ENCODE assay signal across 17 cellular contexts in the genomic region with DNA sequence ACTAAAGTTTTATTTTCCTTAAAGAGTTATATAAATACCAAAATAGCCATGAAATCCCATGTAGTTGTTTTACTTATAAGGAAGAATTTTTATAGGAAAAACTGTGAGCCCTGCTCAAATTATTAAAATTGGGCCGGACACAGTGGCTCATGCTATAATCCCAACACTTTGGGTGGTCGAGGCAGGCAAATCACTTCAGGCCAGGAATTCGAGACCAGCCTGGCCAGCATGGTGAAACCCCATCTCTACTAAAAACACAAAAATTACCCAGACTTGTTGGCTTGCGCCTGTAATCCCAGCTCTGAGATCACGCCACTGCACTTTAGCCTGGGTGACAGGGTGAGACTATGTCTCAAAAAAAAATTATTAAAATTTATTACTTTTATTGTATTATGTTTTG.
DNase-seq lines count a peak whose midpoint lies in the region; ATAC-seq, FAIRE-seq and TF ChIP-seq lines count a peak whose summit lies in the region.
"Had no signal": no experiment of that assay in that cellular context is flagged by ENCODE, and none has a peak within 500 bp of the region (broad histone marks: within the 10 kb centered on the region; RNA-seq: fewer than 3 reads in every experiment).

No MANE protein-coding gene starts in this region.

- CTCF ChIA-PET in activated CD8-positive, alpha-beta memory T cell treated with anti-CD3 and anti-CD28 coated beads, Interleukin-2, amount 10 ng/mL, durations not matched to agents 7 days and 5 days (lab: Charles Lee) = no interaction called here
- CTCF ChIA-PET in GM12878 (lab: Yijun Ruan, JAX) = interaction anchor here (1.0 kb wide), 1 partner anchor 34 kb away, joined by 3 read pairs; no protein-coding TSS in a partner anchor
- CTCF ChIA-PET in HepG2 (lab: Yijun Ruan, JAX; ENCODE audit: low intra/inter-chr PET ratio, low total read pairs) = no interaction called here

- no peaks in the 10 kb centered on the region for H3K9me3 ChIP-seq in MM.1S (replicated peaks; ENCODE audit: insufficient read depth, low read length)
- H3K9me3 ChIP-seq in GM12878 (replicated peaks; ENCODE audit: control insufficient read depth, insufficient read depth, low read length) = peaks cover 16% of the 10 kb centered on the region
- H3K9me3 ChIP-seq in spleen = no peaks in the 10 kb centered on the region
- peaks cover 83% of the 10 kb centered on the region for H3K9me3 ChIP-seq in HepG2 (ENCODE audit: low read length)
- H3K9me3 ChIP-seq: adrenal gland, prostate gland, uterus had no signal

- no peaks in the 10 kb centered on the region for H3K27me3 Mint-ChIP-seq in activated CD8-positive, alpha-beta memory T cell treated with anti-CD3 and anti-CD28 coated beads, Interleukin-2, amount 10 ng/mL, durations not matched to agents 7 days and 5 days
- H3K27me3 Mint-ChIP-seq: CD4-positive, alpha-beta T cell had no signal

- TF ChIP-seq RAD21 in GM12878 (IDR thresholded peaks at IDR 0.05; ENCODE audit: insufficient read depth, low read depth, low read length) (no peak), HepG2 (CRISPR knock-in tag; IDR thresholded peaks at IDR 0.05) (no peak)

- H3K36me3 ChIP-seq in MM.1S (replicated peaks; ENCODE audit: insufficient read depth, low read length) = no peaks in the 10 kb centered on the region
- no peaks in the 10 kb centered on the region for H3K36me3 ChIP-seq in GM12878 (ENCODE audit: control insufficient read depth in 2 of 2, insufficient read depth in 2 of 2, low read length in 1 of 2)
- no peaks in the 10 kb centered on the region for H3K36me3 ChIP-seq in spleen
- no peaks in the 10 kb centered on the region for H3K36me3 ChIP-seq in HepG2 (replicated peaks in 1 of 2; ENCODE audit: control insufficient read depth in 1 of 2, insufficient read depth in 2 of 2, low read length in 2 of 2)
- H3K36me3 ChIP-seq: adrenal gland, prostate gland, uterus had no signal

- H3K9ac ChIP-seq in MM.1S (ENCODE audit: low read length) (no peak overlapping the region), GM12878 (ENCODE audit: control insufficient read depth, insufficient read depth, low read length) (peak overlapping the region; percentile 43), HepG2 (ENCODE audit: insufficient read depth, low read depth, low read length) (no peak overlapping the region)

- H3K9me2 ChIP-seq in MM.1S (replicated peaks; ENCODE audit: insufficient read depth, low read length) = no peaks in the 10 kb centered on the region

- RAD21 ChIA-PET in GM12878 (lab: Charles Lee; ENCODE audit: unreplicated experiment) = interaction anchor here (1.0 to 3.8 kb wide), 5 partner anchors 29 to 104 kb away, joined by 4 to 48 read pairs (median 20); no protein-coding TSS in a partner anchor

- no peaks in the 10 kb centered on the region for H3K79me2 ChIP-seq in MM.1S (ENCODE audit: low read length)
- H3K79me2 ChIP-seq in GM12878 (ENCODE audit: control insufficient read depth, insufficient read depth, low read length) = peaks cover 40% of the 10 kb centered on the region
- no peaks in the 10 kb centered on the region for H3K79me2 ChIP-seq in HepG2 (ENCODE audit: insufficient read depth, low read length)

- H4K20me1 ChIP-seq in MM.1S (ENCODE audit: insufficient read depth, low read length) = no peaks in the 10 kb centered on the region
- no peaks in the 10 kb centered on the region for H4K20me1 ChIP-seq in GM12878 (ENCODE audit: control insufficient read depth, insufficient read depth)
- no peaks in the 10 kb centered on the region for H4K20me1 ChIP-seq in HepG2 (ENCODE audit: insufficient read depth, low read length)

- H3K4me1 ChIP-seq in MM.1S (ENCODE audit: low read length) (peaks cover 24% of the 10 kb centered on the region), GM12878 (ENCODE audit: control insufficient read depth, insufficient read depth, low read length) (peaks cover 56% of the 10 kb centered on the region), spleen (peaks cover 5 to 38% (median 17%) of the 10 kb centered on the region in 6 donors), HepG2 (ENCODE audit: insufficient read depth, low read length) (no peaks in the 10 kb centered on the region)
- H3K4me1 ChIP-seq: prostate gland, uterus had no signal

- ATAC-seq in activated CD8-positive, alpha-beta memory T cell treated with anti-CD3 and anti-CD28 coated beads, Interleukin-2, amount 10 ng/mL, durations not matched to agents 7 days and 5 days = no peak
- ATAC-seq in GM12878 (0 out of 3 replicates have a peak, but pooled peaks have one; percentile 3), HepG2 (no peak)

- intact Hi-C loops in GM12878 (cut with micrococcal nuclease; ENCODE audit: unreplicated experiment) = loop anchor here (1.0 kb wide), 5 partner anchors 29 to 104 kb away; no protein-coding TSS in a partner anchor
- intact Hi-C loops in spleen (cut with DNase I; ENCODE audit: low total_unique reads) = no loop called here
- intact Hi-C loops in HepG2 (cut with micrococcal nuclease; ENCODE audit: unreplicated experiment) = no loop called here

- peaks cover 19% of the 10 kb centered on the region for H3K36me3 Mint-ChIP-seq in activated CD8-positive, alpha-beta memory T cell treated with anti-CD3 and anti-CD28 coated beads, Interleukin-2, amount 10 ng/mL, durations not matched to agents 7 days and 5 days

- BruUV-seq in GM12878 (replicated peaks; lab: Mats Ljungman, UMichigan) (no TSS peak), HepG2 (replicated peaks; lab: Mats Ljungman, UMichigan) (no TSS peak)

- H3K4me3 Mint-ChIP-seq in activated CD8-positive, alpha-beta memory T cell treated with anti-CD3 and anti-CD28 coated beads, Interleukin-2, amount 10 ng/mL, durations not matched to agents 7 days and 5 days = no peak overlapping the region

- H3K4me3 ChIP-seq in MM.1S (ENCODE audit: low read length) (no peak overlapping the region), GM12878 (no peak overlapping the region), spleen (no peak overlapping the region), HepG2 (replicated peaks in 1 of 3; ENCODE audit: insufficient read depth in 1 of 3, low read depth in 2 of 3, low read length in 3 of 3) (no peak overlapping the region)
- H3K4me3 ChIP-seq: prostate gland, skin epidermis, uterus had no signal

- peaks cover 1% of the 10 kb centered on the region for H3K9me3 Mint-ChIP-seq in activated CD8-positive, alpha-beta memory T cell treated with anti-CD3 and anti-CD28 coated beads, Interleukin-2, amount 10 ng/mL, durations not matched to agents 7 days and 5 days (ENCODE audit: low read depth)
- H3K9me3 Mint-ChIP-seq: CD4-positive, alpha-beta T cell had no signal

- H3K27ac ChIP-seq in MM.1S (ENCODE audit: low read length) (peak overlapping the region; percentile 57; the same call in 1 of the 2 replicates), GM12878 (ENCODE audit: control insufficient read depth, insufficient read depth) (peak overlapping the region; percentile 98), spleen (peak overlapping the region in 7 of 8 donors; percentile 30 to 74 (median 56)), HepG2 (ENCODE audit: extremely low read length, insufficient read depth, low read length) (no peak overlapping the region)
- H3K27ac ChIP-seq: adrenal gland, prostate gland, uterus had no signal

- no peak for TF ChIP-seq EP300 in GM12878 (IDR thresholded peaks at IDR 0.05; ENCODE audit: borderline replicate concordance in 1 of 2, control insufficient read depth in 1 of 2, low read depth in 2 of 2, low read length in 2 of 2)
- TF ChIP-seq EP300 in HepG2 (IDR thresholded peaks at IDR 0.05; ENCODE audit: low read depth in 2 of 2, low read length in 2 of 2) = no peak
- no peak for TF ChIP-seq EP300 in HepG2 (CRISPR knock-in tag; IDR thresholded peaks at IDR 0.05; ENCODE audit: borderline replicate concordance)

- in situ Hi-C loops in GM12878 (cut with MboI) = no loop called here
- in situ Hi-C loops in HepG2 (cut with HindIII; ENCODE audit: extremely low pct_ligation_motif_present, low pct_unique_long_range_greater_than_20kb) = no loop called here

- H3F3A ChIP-seq in MM.1S (ENCODE audit: insufficient read depth, low read length) = peaks cover 4% of the 10 kb centered on the region; the same call in 1 of the 2 replicates

- no peak for DNase-seq in activated CD8-positive, alpha-beta memory T cell treated with anti-CD3 and anti-CD28 coated beads, Interleukin-2, amount 10 ng/mL, durations not matched to agents 7 days and 5 days
- no peak for DNase-seq in activated CD8-positive, alpha-beta memory T cell treated with anti-CD3 and anti-CD28 coated beads, Interleukin-2, amount 50 U/mL, for 48 hours
- DNase-seq in MM.1S (no peak), GM12878 (ENCODE audit: low read depth, low spot score) (no peak), spleen (no peak), HepG2 (ENCODE audit: low spot score) (no peak), 8988T (no peak)
- no peak for DNase-seq in stimulated activated CD8-positive, alpha-beta memory T cell treated with anti-CD3 and anti-CD28 coated beads, Interleukin-4, amount 100 ng/mL, for 48 hours
- DNase-seq: activated T-cell treated with anti-CD3 and anti-CD28 coated beads for 4 hours; adrenal gland; CD4-positive, alpha-beta T cell; left cardiac atrium; NCI-H2029 treated with DMSO at 0.1 percent for 48 hours; stimulated activated CD4-positive, alpha-beta T cell treated with anti-CD3 and anti-CD28 coated beads, Interleukin-4, amount 100 ng/mL, for 1 hour; uterus had no signal

- H3K4me2 ChIP-seq in MM.1S (ENCODE audit: low read depth, low read length) = no peak overlapping the region
- H3K4me2 ChIP-seq in GM12878 (ENCODE audit: control insufficient read depth, insufficient read depth) = no peak overlapping the region
- no peak overlapping the region for H3K4me2 ChIP-seq in HepG2 (ENCODE audit: low read depth, low read length)

- 45% methylated on average over 5 of the region's 5 CpGs for WGBS in GM12878 (ENCODE audit: insufficient coverage, insufficient replicate concordance, low lambda C conversion rate, missing lambda C conversion rate)
- 85 to 92% (median 91%) methylated on average over 5 of the region's 5 CpGs for WGBS in spleen, 5 donors
- WGBS in HepG2 (ENCODE audit: low lambda C conversion rate) = 37% methylated on average over 5 of the region's 5 CpGs

- H3K27ac Mint-ChIP-seq in activated CD8-positive, alpha-beta memory T cell treated with anti-CD3 and anti-CD28 coated beads, Interleukin-2, amount 10 ng/mL, durations not matched to agents 7 days and 5 days = peak overlapping the region; percentile 45

- TF ChIP-seq POLR2A in GM12878 (IDR thresholded peaks at IDR 0.05; ENCODE audit: low read depth, low read length) (no peak), spleen (IDR thresholded peaks at IDR 0.05) (no peak), HepG2 (IDR thresholded peaks at IDR 0.05; ENCODE audit: insufficient read depth in 1 of 2, low read depth in 2 of 2, low read length in 2 of 2) (no peak)

- no peak overlapping the region for H2AFZ ChIP-seq in MM.1S (ENCODE audit: low read length)
- no peak overlapping the region for H2AFZ ChIP-seq in GM12878 (ENCODE audit: control insufficient read depth, low read depth, low read length)
- H2AFZ ChIP-seq in HepG2 (ENCODE audit: low read length) = no peak overlapping the region

- SMC1A ChIA-PET in GM12878 (lab: Charles Lee; ENCODE audit: uncharacterized antibody, unreplicated experiment) = interaction anchor here (1.4 to 5.5 kb wide), 9 partner anchors 8 to 107 kb away, joined by 3 to 61 read pairs (median 6); no protein-coding TSS in a partner anchor

- TF ChIP-seq CTCF in MM.1S (IDR thresholded peaks at IDR 0.05; ENCODE audit: low read length) = no peak
- TF ChIP-seq CTCF in GM12878 (IDR thresholded peaks at IDR 0.05 in 2 of 3, conservative IDR thresholded peaks at IDR 0.05 in 1 of 3; ENCODE audit: control insufficient read depth in 2 of 3, extremely low read depth in 1 of 3, insufficient read depth in 1 of 3, low read depth in 3 of 3, low read length in 3 of 3) = no peak
- TF ChIP-seq CTCF in spleen (IDR thresholded peaks at IDR 0.05 in 8 of 11, conservative IDR thresholded peaks at IDR 0.05 in 3 of 11) = no peak
- no peak for TF ChIP-seq CTCF in HepG2 (CRISPR knock-in tag; IDR thresholded peaks at IDR 0.05)

- H3K27me3 ChIP-seq in MM.1S (replicated peaks; ENCODE audit: insufficient read depth, low read length) = no peaks in the 10 kb centered on the region
- H3K27me3 ChIP-seq in GM12878 (replicated peaks in 1 of 2; ENCODE audit: control insufficient read depth in 2 of 2, insufficient read depth in 2 of 2, low read length in 1 of 2) = no peaks in the 10 kb centered on the region
- no peaks in the 10 kb centered on the region for H3K27me3 ChIP-seq in spleen (replicated peaks in 1 of 7)
- H3K27me3 ChIP-seq in HepG2 (ENCODE audit: control insufficient read depth in 1 of 2, insufficient read depth in 2 of 2, low read length in 2 of 2) = no peaks in the 10 kb centered on the region
- H3K27me3 ChIP-seq: adrenal gland, uterus had no signal

- no peak for FAIRE-seq in GM12878 (lab: Jason Lieb, UNC)
- no peak for FAIRE-seq in HepG2 (lab: Jason Lieb, UNC)

- H3K4me1 Mint-ChIP-seq in activated CD8-positive, alpha-beta memory T cell treated with anti-CD3 and anti-CD28 coated beads, Interleukin-2, amount 10 ng/mL, durations not matched to agents 7 days and 5 days = peaks cover 60% of the 10 kb centered on the region

- POLR2A ChIA-PET in GM12878 (lab: Charles Lee) = interaction anchor here (0.6 to 4.6 kb wide), 5 partner anchors 32 to 117 kb away, joined by 3 to 51 read pairs (median 4); no protein-coding TSS in a partner anchor
- POLR2A ChIA-PET in HepG2 (lab: Yijun Ruan, JAX) = no interaction called here
